10 cellular contexts compared by ENCODE assay signal in genomic region chr19:44749994-44750393, GRCh38.
DNase-seq lines count a peak whose midpoint lies in the region; ATAC-seq and TF ChIP-seq lines count a peak whose summit lies in the region.
"Had no signal": no experiment of that assay in that cellular context is flagged by ENCODE, and none has a peak within 500 bp of the region (broad histone marks: within the 10 kb centered on the region; RNA-seq: fewer than 3 reads in every experiment).

No MANE protein-coding gene starts in this region.

- no peaks in the 10 kb centered on the region for H3K36me3 Mint-ChIP-seq in nephron (ENCODE audit: low read depth)

- peaks cover 12% of the 10 kb centered on the region; the same call in 1 of the 2 replicates for H3K79me2 ChIP-seq in Loucy (ENCODE audit: insufficient read depth, low read length)

- no peak overlapping the region for H2AFZ ChIP-seq in Loucy (ENCODE audit: low read length)

- H3K9ac ChIP-seq in Loucy (ENCODE audit: low read depth, low read length, poor library complexity, severe bottlenecking) = peak overlapping the region; percentile 81

- H3K36me3 ChIP-seq in Loucy (ENCODE audit: insufficient read depth, low read length) = no peaks in the 10 kb centered on the region

- H3K4me2 ChIP-seq in Loucy (ENCODE audit: low read depth, low read length, poor library complexity, severe bottlenecking) = peak overlapping the region; percentile 81

- peaks cover 41% of the 10 kb centered on the region for H3K4me1 ChIP-seq in Loucy (ENCODE audit: insufficient read depth, low read length, poor library complexity, severe bottlenecking)

- H3K4me3 ChIP-seq in AG04449 (ENCODE audit: low read depth, low read length) (peak overlapping the region; percentile 73), Loucy (ENCODE audit: low read length, poor library complexity, severe bottlenecking) (peak overlapping the region; percentile 80), coronary artery (peak overlapping the region; percentile 75)

- H4K20me1 ChIP-seq in Loucy (ENCODE audit: insufficient read depth, low read length, poor library complexity, severe bottlenecking) = peaks cover 4% of the 10 kb centered on the region

- POLR2A ChIA-PET in AG04449 (lab: Yijun Ruan, JAX) = interaction anchor here (0.9 kb wide), 1 partner anchor 8 kb away, joined by 3 read pairs; no protein-coding TSS in a partner anchor

- peaks cover 4% of the 10 kb centered on the region; the same call in 1 of the 2 replicates for H3F3A ChIP-seq in Loucy (ENCODE audit: low read depth)

- TF ChIP-seq CTCF in AG04449 (IDR thresholded peaks at IDR 0.05; ENCODE audit: insufficient read depth, low read length, missing control alignments) (no peak), Loucy (conservative IDR thresholded peaks at IDR 0.05; ENCODE audit: low read length) (no peak), coronary artery (IDR thresholded peaks at IDR 0.05) (no peak), nephron (IDR thresholded peaks at IDR 0.05; ENCODE audit: unreplicated experiment in 3 of 3) (no peak)

- peak overlapping the region in 2 of 3 experiments; percentile 81 to 86 for H3K27ac Mint-ChIP-seq in nephron

- DNase-seq in AG04449 (ENCODE audit: low read depth, low spot score) = no peak
- no peak for DNase-seq in coronary artery (ENCODE audit: low spot score)
- DNase-seq in NCI-H2107 treated with DMSO at 0.1 percent for 48 hours (lab: John Stamatoyannopoulos, UW; ENCODE audit: unreplicated experiment) = no peak
- DNase-seq in glomerular visceral epithelial cell (ENCODE audit: extremely low spot score) = no peak
- DNase-seq: activated CD4-positive, alpha-beta T cell treated with anti-CD3 and anti-CD28 coated beads, Interleukin-2, amount 50 U/mL, for 48 hours; NCI-H1417 treated with DMSO at 0.1 percent for 48 hours had no signal

- H3K27me3 ChIP-seq in Loucy (ENCODE audit: insufficient read depth, low read length, poor library complexity, severe bottlenecking) = no peaks in the 10 kb centered on the region

- peaks cover 48% of the 10 kb centered on the region for H3K4me1 Mint-ChIP-seq in nephron

- H3K9me2 ChIP-seq in Loucy (replicated peaks; ENCODE audit: low read depth, low read length) = no peaks in the 10 kb centered on the region

- H3K9me3 Mint-ChIP-seq in nephron = no peaks in the 10 kb centered on the region

- H3K4me3 Mint-ChIP-seq in nephron = peak overlapping the region; percentile 83 to 93 (median 92)

- H3K27me3 Mint-ChIP-seq in nephron (ENCODE audit: low read depth) = peaks cover 27% of the 10 kb centered on the region

- no peaks in the 10 kb centered on the region for H3K9me3 ChIP-seq in Loucy (ENCODE audit: insufficient read depth, low read depth, low read length)

- CTCF ChIA-PET in AG04449 (lab: Yijun Ruan, JAX) = interaction anchor here (1.5 to 2.2 kb wide), 3 partner anchors 8 to 26 kb away, joined by 4 to 14 read pairs (median 10); no protein-coding TSS in a partner anchor

- peak overlapping the region; percentile 84 to 92 for H3K27ac ChIP-seq in coronary artery

- no peak for ATAC-seq in HG02840 (IDR thresholded peaks at IDR 0.05; ENCODE audit: low FRiP score, unreplicated experiment)
- no peak for ATAC-seq in GM21528 (IDR thresholded peaks at IDR 0.05; ENCODE audit: low FRiP score, unreplicated experiment)
